Comparison of ENCODE assay signal across 8 cellular contexts in the genomic region with DNA sequence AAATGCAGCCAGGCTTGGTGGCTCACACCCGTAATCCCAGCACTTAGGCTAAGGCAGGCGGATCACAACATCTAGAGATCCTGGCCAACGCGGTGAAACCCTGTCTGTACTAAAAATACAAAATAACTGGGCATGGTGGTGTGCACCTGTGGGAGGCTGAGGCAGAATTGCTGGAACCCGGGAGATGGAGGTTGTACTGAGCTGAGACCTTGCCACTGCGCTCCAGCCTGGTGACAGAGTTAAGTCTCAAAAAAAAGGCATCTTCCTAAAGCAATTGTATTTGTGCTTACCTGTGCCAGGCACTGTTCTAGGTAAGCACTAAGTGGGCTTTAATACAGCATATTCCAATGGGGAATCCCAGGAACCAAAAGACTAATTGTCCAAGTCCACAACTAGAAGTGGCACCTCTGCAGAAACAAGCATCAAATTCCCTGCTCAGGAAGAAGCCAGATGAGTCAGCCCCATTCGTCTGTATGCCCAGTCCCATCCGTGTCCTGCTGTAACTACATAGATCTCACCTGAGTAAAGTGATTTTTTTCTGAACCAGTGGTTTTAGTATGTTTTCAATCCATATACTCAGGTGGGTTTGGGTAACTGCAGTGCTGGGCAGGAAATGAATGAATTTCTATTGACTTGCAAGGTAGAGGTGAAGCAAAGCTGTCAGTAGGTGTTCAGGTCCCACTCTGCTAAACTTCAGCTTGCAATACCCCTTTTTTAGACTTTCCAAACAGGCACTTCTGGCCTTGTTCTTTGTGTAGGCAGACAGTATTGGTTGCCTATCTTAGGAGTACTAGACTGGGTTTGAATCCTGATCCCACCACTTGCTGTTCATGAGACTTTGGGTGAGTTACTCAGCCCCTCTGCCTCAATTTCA. TPM values are rescaled to one million over a fixed set of nuclear protein-coding genes. Genes with fewer than 3 reads are reported as not detected.
DNase-seq lines count a peak whose midpoint lies in the region; ATAC-seq and TF ChIP-seq lines count a peak whose summit lies in the region.

No MANE protein-coding gene starts in this region.

- peaks cover 75% of the 10 kb centered on the region for H3K36me3 ChIP-seq in DND-41 (ENCODE audit: insufficient read depth, low read length)
- H3K36me3 ChIP-seq in ascending aorta = peaks cover 59 to 71% of the 10 kb centered on the region in 2 donors

- H3K9me3 ChIP-seq in DND-41 (ENCODE audit: insufficient read depth, low read length, severe bottlenecking) (no peaks in the 10 kb centered on the region), ascending aorta (no peaks in the 10 kb centered on the region)

- H3K4me3 ChIP-seq in DND-41 (ENCODE audit: low read depth in 1 of 2, low read length in 2 of 2) = peak overlapping the region in 1 of 2 experiments; percentile 79; a peak in 2 of 4 replicates
- H3K4me3 ChIP-seq in lower leg skin (ENCODE audit: low read depth, poor library complexity, severe bottlenecking) = no peak overlapping the region
- no peak overlapping the region for H3K4me3 ChIP-seq in ascending aorta

- intact Hi-C loops in lower leg skin (cut with DNase I; ENCODE audit: low total_unique reads) = no loop called here
- intact Hi-C loops in ascending aorta (cut with DNase I) = no loop called here

- WGBS in lower leg skin, 2 donors = 70% methylated on average over 8 of the region's 8 CpGs

- peak overlapping the region; percentile 100 for H3K27ac Mint-ChIP-seq in activated T-cell treated with anti-CD3 and anti-CD28 coated beads, Interleukin-2, amount 50 U/mL, for 72 hours

- no peaks in the 10 kb centered on the region for H3K27me3 Mint-ChIP-seq in activated T-cell treated with anti-CD3 and anti-CD28 coated beads, Interleukin-2, amount 50 U/mL, for 72 hours (ENCODE audit: low read depth)

- H3K4me1 ChIP-seq in DND-41 (ENCODE audit: insufficient read depth, low read length) = peaks cover 43% of the 10 kb centered on the region
- peaks cover 16 to 38% of the 10 kb centered on the region in 2 donors for H3K4me1 ChIP-seq in ascending aorta

- H3K27me3 ChIP-seq in DND-41 (ENCODE audit: insufficient read depth, low read length, poor library complexity) = no peaks in the 10 kb centered on the region
- no peaks in the 10 kb centered on the region for H3K27me3 ChIP-seq in ascending aorta

- H4K20me1 ChIP-seq in DND-41 (ENCODE audit: insufficient read depth, low read length) = peaks cover 48% of the 10 kb centered on the region

- no peak for TF ChIP-seq POLR2A in lower leg skin (IDR thresholded peaks at IDR 0.05)

- peaks cover 64% of the 10 kb centered on the region for H3K79me2 ChIP-seq in DND-41 (ENCODE audit: insufficient read depth, low read length)

- peaks cover 34 to 62% of the 10 kb centered on the region in 2 donors for H3K36me3 Mint-ChIP-seq in activated T-cell treated with anti-CD3 and anti-CD28 coated beads, Interleukin-2, amount 50 U/mL, for 72 hours (ENCODE audit: insufficient read depth in 2 of 2)

- ATAC-seq in DND-41 (ENCODE audit: insufficient read depth, low read depth) (peak; percentile 11), HG03565 (IDR thresholded peaks at IDR 0.05; ENCODE audit: unreplicated experiment) (no peak), GM18870 (IDR thresholded peaks at IDR 0.05; ENCODE audit: unreplicated experiment) (no peak)
- peak in 1 of 2 donors; percentile 8 for ATAC-seq in activated T-cell treated with anti-CD3 and anti-CD28 coated beads, Interleukin-2, amount 50 U/mL, for 72 hours (replicated peaks in 1 of 2)

- no peaks in the 10 kb centered on the region for H3K9me3 Mint-ChIP-seq in activated T-cell treated with anti-CD3 and anti-CD28 coated beads, Interleukin-2, amount 50 U/mL, for 72 hours

- peak overlapping the region; percentile 62 for H3K4me2 ChIP-seq in DND-41 (ENCODE audit: insufficient read depth, low read length)

- peak overlapping the region; percentile 91 to 97 for H3K4me3 Mint-ChIP-seq in activated T-cell treated with anti-CD3 and anti-CD28 coated beads, Interleukin-2, amount 50 U/mL, for 72 hours

- TF ChIP-seq CTCF in DND-41 (IDR thresholded peaks at IDR 0.05; ENCODE audit: borderline replicate concordance, extremely low read depth, low read length, poor library complexity, severe bottlenecking) (no peak), lower leg skin (IDR thresholded peaks at IDR 0.05) (no peak), ascending aorta (IDR thresholded peaks at IDR 0.05) (no peak)

- DNase-seq in DND-41 = peak; percentile 44
- DNase-seq in M059J (ENCODE audit: low read depth) = peak; percentile 66
- DNase-seq in activated T-cell treated with anti-CD3 and anti-CD28 coated beads, Interleukin-2, amount 50 U/mL, for 72 hours = peak in 1 of 2 donors; percentile 35
- peak; percentile 76 for DNase-seq in kidney tubule cell (ENCODE audit: low spot score)
- DNase-seq in lower leg skin (ENCODE audit: low spot score in 2 of 2) = no peak
- DNase-seq in ascending aorta (ENCODE audit: low spot score in 2 of 2) = no peak

- peaks cover 59% of the 10 kb centered on the region for H3K4me1 Mint-ChIP-seq in activated T-cell treated with anti-CD3 and anti-CD28 coated beads, Interleukin-2, amount 50 U/mL, for 72 hours (ENCODE audit: low read depth)

- H2AFZ ChIP-seq in DND-41 (ENCODE audit: low read depth, low read length) = no peak overlapping the region

- H3K9ac ChIP-seq in DND-41 (ENCODE audit: low read depth, low read length) = peak overlapping the region; percentile 82

- H3K27ac ChIP-seq in DND-41 (ENCODE audit: low read length) = peak overlapping the region; percentile 77
- peak overlapping the region in 1 of 2 donors; percentile 10 for H3K27ac ChIP-seq in ascending aorta

RNA-seq across cellular contexts. Expression of a gene that starts 4.7 kb away (rescaled TPM):
- 36.8 and 49.1 TPM in 2 replicates for total RNA-seq in M059J (2014; rRNA removed; shearing (Covaris generic))
- total RNA-seq in activated T-cell treated with anti-CD3 and anti-CD28 coated beads, Interleukin-2, amount 50 U/mL, for 72 hours = 10 to 100 TPM; 45.3 to 48.3 TPM
- total RNA-seq in lower leg skin (10 to 100 TPM; 14.7 to 18.3 (median 15.2) TPM), ascending aorta (70.5 TPM)

RNA-seq across cellular contexts. Expression of a gene that starts 42.3 kb away (rescaled TPM):
- 24.0 and 32.6 TPM in 2 replicates for total RNA-seq in M059J (2014; rRNA removed; shearing (Covaris generic))
- total RNA-seq in activated T-cell treated with anti-CD3 and anti-CD28 coated beads, Interleukin-2, amount 50 U/mL, for 72 hours = 10 to 100 TPM; 38.8 to 49.7 TPM
- total RNA-seq in lower leg skin = 10 to 100 TPM; 11.8 to 24.9 (median 19.3) TPM
- 11.0 TPM for total RNA-seq in ascending aorta

Comparison
In these comparisons a context has a peak if more than half of its experiments do, and no peak if none do; other contexts are left out.
1. DNase-seq: peak in DND-41 (single experiment), M059J (single experiment) and kidney tubule cell (single experiment); none in lower leg skin (0 of 2) and ascending aorta (0 of 2).